Comparison of ENCODE assay signal across 2 cellular contexts in genomic region chr18:28576941-28577340, GRCh38.
TF ChIP-seq lines count a peak whose summit lies in the region.

No MANE protein-coding gene starts in this region.

TF ChIP-seq in IMR-90, 13 proteins besides CTCF, POLR2A, EP300 and RAD21 (continued from another document):
- TF ChIP-seq ELK1 (IDR thresholded peaks at IDR 0.05; ENCODE audit: borderline replicate concordance, low read depth, low read length), result no peak
- TF ChIP-seq FOS (IDR thresholded peaks at IDR 0.05; ENCODE audit: low read depth, low read length), result no peak
- TF ChIP-seq NFE2L2 (IDR thresholded peaks at IDR 0.05; ENCODE audit: low read depth, low read length), result no peak
- TF ChIP-seq CEBPB (IDR thresholded peaks at IDR 0.05; ENCODE audit: low read depth, low read length), result no peak
- TF ChIP-seq MXI1 (IDR thresholded peaks at IDR 0.05; ENCODE audit: borderline replicate concordance, low read depth, low read length), result no peak
- no peak for TF ChIP-seq BHLHE40 (IDR thresholded peaks at IDR 0.05; ENCODE audit: low read depth, low read length)
- TF ChIP-seq USF2 (IDR thresholded peaks at IDR 0.05; ENCODE audit: low read depth, low read length), result no peak
- TF ChIP-seq RCOR1 (IDR thresholded peaks at IDR 0.05; ENCODE audit: insufficient replicate concordance, low read length), result no peak
- TF ChIP-seq MAFK (IDR thresholded peaks at IDR 0.05; ENCODE audit: low read depth, low read length), result no peak

TF ChIP-seq in SK-N-SH treated with all-trans-retinoic acid at 6 μM for 48 hours, 23 proteins besides CTCF, POLR2A, EP300 and RAD21 (continued from another document):
- TF ChIP-seq POU6F1 (CRISPR knock-in tag; IDR thresholded peaks at IDR 0.05; ENCODE audit: borderline replicate concordance, low read depth) (no peak), PPARA (CRISPR knock-in tag; IDR thresholded peaks at IDR 0.05; ENCODE audit: borderline replicate concordance) (no peak), ZNF8 (CRISPR knock-in tag; IDR thresholded peaks at IDR 0.05) (no peak), ZNF565 (CRISPR knock-in tag; conservative IDR thresholded peaks at IDR 0.05; ENCODE audit: low read depth) (no peak)
